ENCODE assay signal across 2 cellular contexts in genomic region chr12:3137268-3137761, GRCh38.
A peak's percentile ranks its signal among the peaks of the same experiment; 100 is the strongest.
TF ChIP-seq lines count a peak whose summit lies in the region.

No MANE protein-coding gene starts in this region.

TF ChIP-seq in HepG2, 621 proteins besides CTCF, POLR2A, EP300 and RAD21 (continued from another document):
- TF ChIP-seq PCBP2 (optimal IDR thresholded peaks at IDR 0.05; ENCODE audit: low read depth, low read length, poor library complexity, severe bottlenecking): no peak
- TF ChIP-seq MED13 (CRISPR knock-in tag; IDR thresholded peaks at IDR 0.05): no peak
- TF ChIP-seq STAG1 (CRISPR knock-in tag; IDR thresholded peaks at IDR 0.05): no peak
- TF ChIP-seq MEF2D (CRISPR knock-in tag; IDR thresholded peaks at IDR 0.05): no peak
- no peak for TF ChIP-seq ZNF75D (CRISPR knock-in tag; IDR thresholded peaks at IDR 0.05; ENCODE audit: borderline replicate concordance)
- TF ChIP-seq ZNF160 (CRISPR knock-in tag; IDR thresholded peaks at IDR 0.05): no peak
- no peak for TF ChIP-seq JDP2 (CRISPR knock-in tag; IDR thresholded peaks at IDR 0.05; ENCODE audit: borderline replicate concordance)

TF ChIP-seq in H1, 55 proteins besides CTCF, POLR2A, EP300 and RAD21:
- TF ChIP-seq HDAC6 (IDR thresholded peaks at IDR 0.05; ENCODE audit: low read depth, low read length): no peak
- TF ChIP-seq, protein P1, sequence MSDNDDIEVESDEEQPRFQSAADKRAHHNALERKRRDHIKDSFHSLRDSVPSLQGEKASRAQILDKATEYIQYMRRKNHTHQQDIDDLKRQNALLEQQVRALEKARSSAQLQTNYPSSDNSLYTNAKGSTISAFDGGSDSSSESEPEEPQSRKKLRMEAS (IDR thresholded peaks at IDR 0.05): 0 out of 2 replicates have a peak, but pooled peaks have one; percentile 37
